Comparison of ENCODE assay signal across 24 cellular contexts in genomic region chr17:10089221-10089799, GRCh38.
A peak's percentile ranks its signal among the peaks of the same experiment; 100 is the strongest.
DNase-seq lines count a peak whose midpoint lies in the region; ATAC-seq and TF ChIP-seq lines count a peak whose summit lies in the region.
"Had no signal": no experiment of that assay in that cellular context is flagged by ENCODE, and none has a peak within 500 bp of the region (broad histone marks: within the 10 kb centered on the region; RNA-seq: fewer than 3 reads in every experiment).

No MANE protein-coding gene starts in this region.

- H3K9me3 Mint-ChIP-seq in central memory CD8-positive, alpha-beta T cell = no peaks in the 10 kb centered on the region
- H3K9me3 Mint-ChIP-seq in activated naive CD8-positive, alpha-beta T cell treated with anti-CD3 and anti-CD28 coated beads, Interleukin-2, amount 50 U/mL, for 24 hours = peaks cover 5% of the 10 kb centered on the region
- H3K9me3 Mint-ChIP-seq: natural killer cell had no signal

- TF ChIP-seq CTCF in left ventricle myocardium inferior (IDR thresholded peaks at IDR 0.05; ENCODE audit: borderline replicate concordance) (no peak), ovary (IDR thresholded peaks at IDR 0.05) (no peak), vagina (IDR thresholded peaks at IDR 0.05) (no peak)

- H3K4me3 ChIP-seq in left ventricle myocardium inferior = no peak overlapping the region
- no peak overlapping the region for H3K4me3 ChIP-seq in ovary
- H3K4me3 ChIP-seq in vagina = no peak overlapping the region
- H3K4me3 ChIP-seq: colonic mucosa, GM23338 had no signal

- no peak for DNase-seq in central memory CD8-positive, alpha-beta T cell (ENCODE audit: low spot score in 2 of 2)
- DNase-seq in left ventricle myocardium inferior (peak; percentile 43), ovary (peak; percentile 68 to 87 (median 80)), vagina (ENCODE audit: extremely low spot score in 2 of 2) (no peak)
- no peak for DNase-seq in activated naive CD8-positive, alpha-beta T cell treated with anti-CD3 and anti-CD28 coated beads, Interleukin-2, amount 50 U/mL, for 24 hours
- DNase-seq: activated CD4-positive, alpha-beta T cell treated with anti-CD3 and anti-CD28 coated beads, Interleukin-2, amount 10 ng/mL, durations not matched to agents 7 days and 5 days; activated T-cell treated with anti-CD3 and anti-CD28 coated beads, Interleukin-2, amount 50 U/mL, for 24 hours; brain microvascular endothelial cell; colonic mucosa; DND-41; effector CD8-positive, alpha-beta T cell; hypothalamus; midbrain; natural killer cell; NCI-H1048; NCI-H1694 treated with DMSO at 0.1 percent for 48 hours; NCI-H2171 treated with DMSO at 0.1 percent for 48 hours; NCI-H524; PC-3; stimulated activated CD4-positive, alpha-beta T cell treated with anti-CD3 and anti-CD28 coated beads, Interleukin-2, amount 100 ng/mL, for 48 hours had no signal

- H3K36me3 Mint-ChIP-seq in central memory CD8-positive, alpha-beta T cell (ENCODE audit: insufficient read depth) = peaks cover 1% of the 10 kb centered on the region
- H3K36me3 Mint-ChIP-seq in activated naive CD8-positive, alpha-beta T cell treated with anti-CD3 and anti-CD28 coated beads, Interleukin-2, amount 50 U/mL, for 24 hours (ENCODE audit: low read depth) = peaks cover 2% of the 10 kb centered on the region

- intact Hi-C loops in left ventricle myocardium inferior (cut with micrococcal nuclease) (no loop called here), ovary (cut with DNase I) (no loop called here), vagina (cut with DNase I) (no loop called here)

- H3K27me3 Mint-ChIP-seq in central memory CD8-positive, alpha-beta T cell = no peaks in the 10 kb centered on the region
- H3K27me3 Mint-ChIP-seq in activated naive CD8-positive, alpha-beta T cell treated with anti-CD3 and anti-CD28 coated beads, Interleukin-2, amount 50 U/mL, for 24 hours = no peaks in the 10 kb centered on the region
- H3K27me3 Mint-ChIP-seq: activated T-cell treated with anti-CD3 and anti-CD28 coated beads, Interleukin-2, amount 50 U/mL, for 24 hours had no signal

- H3K27me3 ChIP-seq in left ventricle myocardium inferior (ENCODE audit: low read depth) (no peaks in the 10 kb centered on the region), ovary (no peaks in the 10 kb centered on the region), vagina (no peaks in the 10 kb centered on the region)
- H3K27me3 ChIP-seq: brain microvascular endothelial cell, colonic mucosa had no signal

- H3K4me3 Mint-ChIP-seq in central memory CD8-positive, alpha-beta T cell = no peak overlapping the region
- H3K4me3 Mint-ChIP-seq in activated naive CD8-positive, alpha-beta T cell treated with anti-CD3 and anti-CD28 coated beads, Interleukin-2, amount 50 U/mL, for 24 hours = no peak overlapping the region
- H3K4me3 Mint-ChIP-seq: activated CD4-positive, alpha-beta T cell treated with anti-CD3 and anti-CD28 coated beads, Interleukin-2, amount 10 ng/mL, durations not matched to agents 7 days and 5 days; activated T-cell treated with anti-CD3 and anti-CD28 coated beads, Interleukin-2, amount 50 U/mL, for 24 hours; CD14-positive monocyte; GM23338; natural killer cell had no signal

- peaks cover 15% of the 10 kb centered on the region for H3K9me3 ChIP-seq in left ventricle myocardium inferior (replicated peaks)
- no peaks in the 10 kb centered on the region for H3K9me3 ChIP-seq in ovary
- H3K9me3 ChIP-seq in vagina = no peaks in the 10 kb centered on the region
- H3K9me3 ChIP-seq: colonic mucosa had no signal

- H3K4me1 Mint-ChIP-seq in central memory CD8-positive, alpha-beta T cell = peaks cover 22% of the 10 kb centered on the region
- peaks cover 9% of the 10 kb centered on the region for H3K4me1 Mint-ChIP-seq in activated naive CD8-positive, alpha-beta T cell treated with anti-CD3 and anti-CD28 coated beads, Interleukin-2, amount 50 U/mL, for 24 hours
- H3K4me1 Mint-ChIP-seq: activated CD4-positive, alpha-beta T cell treated with anti-CD3 and anti-CD28 coated beads, Interleukin-2, amount 10 ng/mL, durations not matched to agents 7 days and 5 days; GM23338 had no signal

- no peak for TF ChIP-seq POLR2A in ovary (IDR thresholded peaks at IDR 0.05)
- TF ChIP-seq POLR2A in vagina (IDR thresholded peaks at IDR 0.05) = no peak

- TF ChIP-seq EP300 in ovary (IDR thresholded peaks at IDR 0.05) = no peak

- H3K36me3 ChIP-seq in left ventricle myocardium inferior = no peaks in the 10 kb centered on the region
- no peaks in the 10 kb centered on the region for H3K36me3 ChIP-seq in ovary
- H3K36me3 ChIP-seq in vagina = no peaks in the 10 kb centered on the region
- H3K36me3 ChIP-seq: brain microvascular endothelial cell, colonic mucosa had no signal

- WGBS in ovary, 3 donors = 6 to 10% (median 8%) methylated on average over 3 of the region's 3 CpGs

- H3K4me1 ChIP-seq in left ventricle myocardium inferior = peaks cover 60% of the 10 kb centered on the region
- H3K4me1 ChIP-seq in ovary (ENCODE audit: insufficient read depth) = peaks cover 2% of the 10 kb centered on the region
- H3K4me1 ChIP-seq in vagina = peaks cover 53% of the 10 kb centered on the region
- H3K4me1 ChIP-seq: colonic mucosa had no signal

- no peak for ATAC-seq in central memory CD8-positive, alpha-beta T cell (replicated peaks; ENCODE audit: extremely low read depth, poor library complexity, severe bottlenecking)
- ATAC-seq in activated naive CD8-positive, alpha-beta T cell treated with anti-CD3 and anti-CD28 coated beads, Interleukin-2, amount 50 U/mL, for 24 hours = no peak
- ATAC-seq in HG02678 (IDR thresholded peaks at IDR 0.05; ENCODE audit: unreplicated experiment) = no peak
- ATAC-seq in GM18520 (IDR thresholded peaks at IDR 0.05; ENCODE audit: unreplicated experiment) = no peak
- ATAC-seq: GM23338, natural killer cell, PC-3 had no signal

- H3K27ac Mint-ChIP-seq in central memory CD8-positive, alpha-beta T cell (ENCODE audit: low read depth) = peak overlapping the region; percentile 47
- H3K27ac Mint-ChIP-seq in activated naive CD8-positive, alpha-beta T cell treated with anti-CD3 and anti-CD28 coated beads, Interleukin-2, amount 50 U/mL, for 24 hours = no peak overlapping the region
- H3K27ac Mint-ChIP-seq: activated CD4-positive, alpha-beta T cell treated with anti-CD3 and anti-CD28 coated beads, Interleukin-2, amount 10 ng/mL, durations not matched to agents 7 days and 5 days; activated T-cell treated with anti-CD3 and anti-CD28 coated beads, Interleukin-2, amount 50 U/mL, for 24 hours; GM23338 had no signal

- H3K27ac ChIP-seq in left ventricle myocardium inferior (replicated peaks) (peak overlapping the region; percentile 73), ovary (peak overlapping the region in 1 of 2 donors; percentile 12), vagina (peak overlapping the region; percentile 13)
- H3K27ac ChIP-seq: brain microvascular endothelial cell, colonic mucosa had no signal

Comparison
In these comparisons a context has a peak if more than half of its experiments do, and no peak if none do; other contexts are left out.
1. DNase-seq: peak in left ventricle myocardium inferior (single experiment) and ovary (5 of 5); none in central memory CD8-positive, alpha-beta T cell (0 of 2), vagina (0 of 2) and activated naive CD8-positive, alpha-beta T cell treated with anti-CD3 and anti-CD28 coated beads, Interleukin-2, amount 50 U/mL, for 24 hours (single experiment).